Comparison of ENCODE assay signal across 20 cellular contexts in genomic region chr1:41607810-41608209, GRCh38.
"Had no signal": no experiment of that assay in that cellular context is flagged by ENCODE, and none has a peak within 500 bp of the region (broad histone marks: within the 10 kb centered on the region; RNA-seq: fewer than 3 reads in every experiment).

No MANE protein-coding gene starts in this region.

- H3K4me3 ChIP-seq: ascending aorta, cardiac muscle cell, coronary artery, gastroesophageal sphincter, right atrium auricular region, suprapubic skin had no signal

- H3K36me3 Mint-ChIP-seq: type B pancreatic cell had no signal

- H3K27me3 ChIP-seq: ascending aorta, cardiac muscle cell, gastroesophageal sphincter, neutrophil, right atrium auricular region, suprapubic skin had no signal

- H3K4me3 Mint-ChIP-seq: activated B cell treated with CpG ODN at 0.5 μM for 24 hours; naive B cell; stimulated activated memory B cell treated with anti-CD40 and anti-IgM and Interleukin-4, amounts not matched to agents 10 μg/mL and 1 μg/mL and 100 μg/mL, for 72 hours; T-helper 1 cell treated with Interleukin-12 subunit alpha and Interleukin-12 subunit beta and Interleukin-4 antibody, amounts not matched to agents 30 μg/mL and 1 μg/mL, for 36 hours; type B pancreatic cell had no signal

- H3K4me1 ChIP-seq: ascending aorta had no signal

- DNase-seq: activated B cell treated with CpG ODN at 0.5 μM for 24 hours; activated CD4-positive, alpha-beta T cell treated with anti-CD3 and anti-CD28 coated beads, Interleukin-2, amount 50 U/mL, for 48 hours; activated effector memory CD4-positive, alpha-beta T cell treated with anti-CD3 and anti-CD28 coated beads, Interleukin-2, amount 50 U/mL, for 16 hours; effector CD4-positive, alpha-beta T cell; kidney; midbrain; naive B cell; posterior cingulate gyrus; small intestine had no signal

- H3K9me3 ChIP-seq: ascending aorta, gastroesophageal sphincter, neutrophil, right atrium auricular region, suprapubic skin had no signal

- H3K27ac Mint-ChIP-seq: activated B cell treated with CpG ODN at 0.5 μM for 24 hours; stimulated activated memory B cell treated with anti-CD40 and anti-IgM and Interleukin-4, amounts not matched to agents 10 μg/mL and 1 μg/mL and 100 μg/mL, for 72 hours; T-helper 1 cell treated with Interleukin-12 subunit alpha and Interleukin-12 subunit beta and Interleukin-4 antibody, amounts not matched to agents 30 μg/mL and 1 μg/mL, for 36 hours; type B pancreatic cell had no signal

- H3K36me3 ChIP-seq: ascending aorta, cardiac muscle cell, gastroesophageal sphincter, neutrophil, right atrium auricular region, suprapubic skin had no signal

- H3K9me3 Mint-ChIP-seq: activated B cell treated with CpG ODN at 0.5 μM for 24 hours; stimulated activated memory B cell treated with anti-CD40 and anti-IgM and Interleukin-4, amounts not matched to agents 10 μg/mL and 1 μg/mL and 100 μg/mL, for 72 hours had no signal

- H3K27ac ChIP-seq: ascending aorta, cardiac muscle cell, coronary artery, epithelial cell of prostate, gastroesophageal sphincter, neutrophil, right atrium auricular region, suprapubic skin had no signal

- ATAC-seq: gastroesophageal sphincter; stimulated activated memory B cell treated with anti-CD40 and anti-IgM and Interleukin-4, amounts not matched to agents 10 μg/mL and 1 μg/mL and 100 μg/mL, for 72 hours had no signal

- H3K27me3 Mint-ChIP-seq: activated B cell treated with CpG ODN at 0.5 μM for 24 hours; naive B cell; stimulated activated memory B cell treated with anti-CD40 and anti-IgM and Interleukin-4, amounts not matched to agents 10 μg/mL and 1 μg/mL and 100 μg/mL, for 72 hours had no signal
